9 cellular contexts compared by ENCODE assay signal in genomic region chr6:11921017-11921438, GRCh38.
DNase-seq lines count a peak whose midpoint lies in the region; ATAC-seq, FAIRE-seq and TF ChIP-seq lines count a peak whose summit lies in the region.
"Had no signal": no experiment of that assay in that cellular context is flagged by ENCODE, and none has a peak within 500 bp of the region (broad histone marks: within the 10 kb centered on the region; RNA-seq: fewer than 3 reads in every experiment).

No MANE protein-coding gene starts in this region.

- H3K27ac ChIP-seq in right lobe of liver (no peak overlapping the region), upper lobe of left lung (no peak overlapping the region)

- TF ChIP-seq CTCF in chondrocyte (IDR thresholded peaks at IDR 0.05) (no peak), right lobe of liver (IDR thresholded peaks at IDR 0.05) (no peak), upper lobe of left lung (IDR thresholded peaks at IDR 0.05) (no peak)

- CTCF ChIA-PET in activated CD8-positive, alpha-beta memory T cell treated with anti-CD3 and anti-CD28 coated beads, Interleukin-2, amount 10 ng/mL, durations not matched to agents 7 days and 5 days (lab: Charles Lee): no interaction called here

- no peak for TF ChIP-seq EP300 in upper lobe of left lung (IDR thresholded peaks at IDR 0.05)

- ATAC-seq in right lobe of liver (peak; percentile 13 to 39 (median 28)), upper lobe of left lung (ENCODE audit: low FRiP score in 2 of 2) (peak; percentile 69 to 93)
- no peak for ATAC-seq in activated CD8-positive, alpha-beta memory T cell treated with anti-CD3 and anti-CD28 coated beads, Interleukin-2, amount 10 ng/mL, durations not matched to agents 7 days and 5 days

- H3K4me1 Mint-ChIP-seq in chondrocyte (ENCODE audit: low read depth): peaks cover 47% of the 10 kb centered on the region
- H3K4me1 Mint-ChIP-seq in activated CD8-positive, alpha-beta memory T cell treated with anti-CD3 and anti-CD28 coated beads, Interleukin-2, amount 10 ng/mL, durations not matched to agents 7 days and 5 days: no peaks in the 10 kb centered on the region

- peak overlapping the region; percentile 96 for H3K27ac Mint-ChIP-seq in chondrocyte (ENCODE audit: unreplicated experiment)
- no peak overlapping the region for H3K27ac Mint-ChIP-seq in activated CD8-positive, alpha-beta memory T cell treated with anti-CD3 and anti-CD28 coated beads, Interleukin-2, amount 10 ng/mL, durations not matched to agents 7 days and 5 days

- no peak overlapping the region for H3K4me3 Mint-ChIP-seq in chondrocyte (ENCODE audit: unreplicated experiment)
- H3K4me3 Mint-ChIP-seq in activated CD8-positive, alpha-beta memory T cell treated with anti-CD3 and anti-CD28 coated beads, Interleukin-2, amount 10 ng/mL, durations not matched to agents 7 days and 5 days: no peak overlapping the region

- no CpG with 5 or more reads among the region's 5 CpGs for WGBS in right lobe of liver (ENCODE audit: insufficient coverage, low coverage, low lambda C conversion rate, missing lambda C conversion rate)
- WGBS in upper lobe of left lung, 2 donors: 82 to 92% methylated on average over 1 to 5 of the region's 5 CpGs

- no peak for TF ChIP-seq POLR2A in right lobe of liver (IDR thresholded peaks at IDR 0.05)
- no peak for TF ChIP-seq POLR2A in upper lobe of left lung (IDR thresholded peaks at IDR 0.05)

- H3K27me3 ChIP-seq in right lobe of liver (no peaks in the 10 kb centered on the region), upper lobe of left lung (no peaks in the 10 kb centered on the region)

- no peaks in the 10 kb centered on the region for H3K27me3 Mint-ChIP-seq in chondrocyte (ENCODE audit: low read depth)
- peaks cover 4% of the 10 kb centered on the region for H3K27me3 Mint-ChIP-seq in activated CD8-positive, alpha-beta memory T cell treated with anti-CD3 and anti-CD28 coated beads, Interleukin-2, amount 10 ng/mL, durations not matched to agents 7 days and 5 days

- H3K36me3 Mint-ChIP-seq in chondrocyte (ENCODE audit: low read depth): no peaks in the 10 kb centered on the region
- H3K36me3 Mint-ChIP-seq in activated CD8-positive, alpha-beta memory T cell treated with anti-CD3 and anti-CD28 coated beads, Interleukin-2, amount 10 ng/mL, durations not matched to agents 7 days and 5 days: no peaks in the 10 kb centered on the region

- H3K9me3 Mint-ChIP-seq in chondrocyte (ENCODE audit: low read depth): no peaks in the 10 kb centered on the region
- no peaks in the 10 kb centered on the region for H3K9me3 Mint-ChIP-seq in activated CD8-positive, alpha-beta memory T cell treated with anti-CD3 and anti-CD28 coated beads, Interleukin-2, amount 10 ng/mL, durations not matched to agents 7 days and 5 days (ENCODE audit: low read depth)

- no peaks in the 10 kb centered on the region for H3K36me3 ChIP-seq in right lobe of liver
- no peaks in the 10 kb centered on the region for H3K36me3 ChIP-seq in upper lobe of left lung

- H3K4me3 ChIP-seq in right lobe of liver: no peak overlapping the region
- H3K4me3 ChIP-seq in upper lobe of left lung: no peak overlapping the region

- H3K9me3 ChIP-seq in right lobe of liver: no peaks in the 10 kb centered on the region
- no peaks in the 10 kb centered on the region for H3K9me3 ChIP-seq in upper lobe of left lung

- DNase-seq in HT1080 (ENCODE audit: low read depth): peak; percentile 91
- DNase-seq in chondrocyte (ENCODE audit: low spot score): no peak
- no peak for DNase-seq in right lobe of liver
- peak in 1 of 2 donors; percentile 14 for DNase-seq in upper lobe of left lung
- DNase-seq in NCI-H2081 treated with DMSO at 0.1 percent for 48 hours (lab: John Stamatoyannopoulos, UW): no peak
- DNase-seq in activated CD8-positive, alpha-beta memory T cell treated with anti-CD3 and anti-CD28 coated beads, Interleukin-2, amount 10 ng/mL, durations not matched to agents 7 days and 5 days: no peak
- DNase-seq in COLO829 (ENCODE audit: low spot score): no peak
- no peak for DNase-seq in GM19239 (ENCODE audit: insufficient read length, low spot score)
- DNase-seq: NCI-H187 treated with DMSO at 0.1 percent for 48 hours had no signal

- FAIRE-seq in GM19239 (lab: Jason Lieb, UNC): no peak

- no peaks in the 10 kb centered on the region for H3K4me1 ChIP-seq in right lobe of liver
- H3K4me1 ChIP-seq in upper lobe of left lung: no peaks in the 10 kb centered on the region

- intact Hi-C loops in right lobe of liver (cut with DNase I): no loop called here
